ENCODE assay signal across 1 cellular context in the genomic region with DNA sequence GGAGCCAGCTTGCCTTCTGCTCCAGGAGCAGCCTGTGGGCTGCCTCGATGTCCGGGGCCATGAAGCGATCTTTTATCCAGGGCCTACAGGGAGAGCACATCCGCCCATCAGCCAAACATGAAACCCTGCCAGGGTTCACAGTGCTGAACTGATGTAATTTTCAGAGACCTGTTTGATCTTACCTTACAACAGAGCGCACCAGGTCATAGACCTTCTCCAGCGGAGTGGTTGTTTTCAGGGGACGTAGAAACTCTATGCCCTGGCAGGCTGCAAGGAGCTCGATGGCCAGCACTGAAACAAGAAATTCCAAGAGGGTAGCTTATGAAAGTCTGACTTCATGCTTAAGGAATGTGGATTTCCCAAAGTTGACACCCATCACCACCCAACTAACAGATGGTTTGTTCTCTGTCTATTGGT.
A peak's percentile ranks its signal among the peaks of the same experiment; 100 is the strongest.
TF ChIP-seq lines count a peak whose summit lies in the region.

No MANE protein-coding gene starts in this region.

TF ChIP-seq in HepG2, 621 proteins besides CTCF, POLR2A, EP300 and RAD21 (continued from another document and continues in another):
- TF ChIP-seq ARNT2 (CRISPR knock-in tag; IDR thresholded peaks at IDR 0.05; ENCODE audit: low read depth) (no peak), ARNT (IDR thresholded peaks at IDR 0.05) (no peak), ZKSCAN5 (CRISPR knock-in tag; IDR thresholded peaks at IDR 0.05) (no peak), MED13 (CRISPR knock-in tag; IDR thresholded peaks at IDR 0.05) (no peak), NFYB (CRISPR knock-in tag; IDR thresholded peaks at IDR 0.05) (no peak), FOXP1 (IDR thresholded peaks at IDR 0.05) (no peak), FOXP1 (CRISPR knock-in tag; IDR thresholded peaks at IDR 0.05) (peak; percentile 59; the same call in 1 of the 2 replicates), ZSCAN31 (CRISPR knock-in tag; IDR thresholded peaks at IDR 0.05; ENCODE audit: low read depth) (no peak), ZNF841 (CRISPR knock-in tag; IDR thresholded peaks at IDR 0.05; ENCODE audit: borderline replicate concordance) (no peak), ZFP62 (CRISPR knock-in tag; IDR thresholded peaks at IDR 0.05) (no peak), ZKSCAN1 (IDR thresholded peaks at IDR 0.05; ENCODE audit: low read length) (no peak), TCF12 (IDR thresholded peaks at IDR 0.05) (no peak), TCF12 (CRISPR knock-in tag; IDR thresholded peaks at IDR 0.05) (0 out of 2 replicates have a peak, but pooled peaks have one; percentile 48), ZNF564 (CRISPR knock-in tag; IDR thresholded peaks at IDR 0.05) (no peak), ZC3H4 (CRISPR knock-in tag; IDR thresholded peaks at IDR 0.05; ENCODE audit: borderline replicate concordance) (no peak), ZNF816 (CRISPR knock-in tag; IDR thresholded peaks at IDR 0.05; ENCODE audit: borderline replicate concordance) (peak; percentile 59; the same call in 1 of the 2 replicates), NFIC (IDR thresholded peaks at IDR 0.05; ENCODE audit: low read length) (peak; percentile 65; the same call in 1 of the 2 replicates), ZNF879 (CRISPR knock-in tag; IDR thresholded peaks at IDR 0.05) (no peak), ZNF749 (CRISPR knock-in tag; IDR thresholded peaks at IDR 0.05; ENCODE audit: borderline replicate concordance) (no peak), REPIN1 (CRISPR knock-in tag; IDR thresholded peaks at IDR 0.05; ENCODE audit: borderline replicate concordance, low read depth) (peak; percentile 66; the same call in 1 of the 2 replicates), KLF13 (CRISPR knock-in tag; IDR thresholded peaks at IDR 0.05) (no peak), ZNF652 (CRISPR knock-in tag; IDR thresholded peaks at IDR 0.05; ENCODE audit: borderline replicate concordance, low read depth) (no peak), NKX3-1 (CRISPR knock-in tag; IDR thresholded peaks at IDR 0.05) (no peak), ZNF383 (CRISPR knock-in tag; IDR thresholded peaks at IDR 0.05; ENCODE audit: borderline replicate concordance) (no peak), TRIM24 (CRISPR knock-in tag; IDR thresholded peaks at IDR 0.05) (no peak), ZMAT3 (CRISPR knock-in tag; conservative IDR thresholded peaks at IDR 0.05) (no peak), RARG (CRISPR knock-in tag; IDR thresholded peaks at IDR 0.05; ENCODE audit: low read depth) (no peak), ZNF670 (CRISPR knock-in tag; IDR thresholded peaks at IDR 0.05; ENCODE audit: borderline replicate concordance) (peak; percentile 65; the same call in 1 of the 2 replicates), KDM6A (CRISPR knock-in tag; IDR thresholded peaks at IDR 0.05; ENCODE audit: low read depth) (0 out of 2 replicates have a peak, but pooled peaks have one; percentile 41), ZSCAN29 (CRISPR knock-in tag; conservative IDR thresholded peaks at IDR 0.05) (no peak), NFKB2 (CRISPR knock-in tag; IDR thresholded peaks at IDR 0.05; ENCODE audit: borderline replicate concordance) (no peak), KDM4B (CRISPR knock-in tag; IDR thresholded peaks at IDR 0.05) (no peak), ZZZ3 (CRISPR knock-in tag; IDR thresholded peaks at IDR 0.05; ENCODE audit: borderline replicate concordance) (no peak), ZNF253 (CRISPR knock-in tag; IDR thresholded peaks at IDR 0.05; ENCODE audit: borderline replicate concordance) (no peak), HES4 (CRISPR knock-in tag; IDR thresholded peaks at IDR 0.05; ENCODE audit: borderline replicate concordance) (no peak), ZNF382 (CRISPR knock-in tag; IDR thresholded peaks at IDR 0.05; ENCODE audit: borderline replicate concordance) (no peak), SMC3 (IDR thresholded peaks at IDR 0.05; ENCODE audit: low read length) (no peak), ZNF124 (CRISPR knock-in tag; IDR thresholded peaks at IDR 0.05) (no peak), ZNF136 (CRISPR knock-in tag; IDR thresholded peaks at IDR 0.05; ENCODE audit: low read depth) (no peak)
- TF ChIP-seq, protein P1, sequence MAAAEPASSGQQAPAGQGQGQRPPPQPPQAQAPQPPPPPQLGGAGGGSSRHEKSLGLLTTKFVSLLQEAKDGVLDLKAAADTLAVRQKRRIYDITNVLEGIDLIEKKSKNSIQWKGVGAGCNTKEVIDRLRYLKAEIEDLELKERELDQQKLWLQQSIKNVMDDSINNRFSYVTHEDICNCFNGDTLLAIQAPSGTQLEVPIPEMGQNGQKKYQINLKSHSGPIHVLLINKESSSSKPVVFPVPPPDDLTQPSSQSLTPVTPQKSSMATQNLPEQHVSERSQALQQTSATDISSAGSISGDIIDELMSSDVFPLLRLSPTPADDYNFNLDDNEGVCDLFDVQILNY (CRISPR knock-in tag; conservative IDR thresholded peaks at IDR 0.05), result no peak
- TF ChIP-seq, protein P2, sequence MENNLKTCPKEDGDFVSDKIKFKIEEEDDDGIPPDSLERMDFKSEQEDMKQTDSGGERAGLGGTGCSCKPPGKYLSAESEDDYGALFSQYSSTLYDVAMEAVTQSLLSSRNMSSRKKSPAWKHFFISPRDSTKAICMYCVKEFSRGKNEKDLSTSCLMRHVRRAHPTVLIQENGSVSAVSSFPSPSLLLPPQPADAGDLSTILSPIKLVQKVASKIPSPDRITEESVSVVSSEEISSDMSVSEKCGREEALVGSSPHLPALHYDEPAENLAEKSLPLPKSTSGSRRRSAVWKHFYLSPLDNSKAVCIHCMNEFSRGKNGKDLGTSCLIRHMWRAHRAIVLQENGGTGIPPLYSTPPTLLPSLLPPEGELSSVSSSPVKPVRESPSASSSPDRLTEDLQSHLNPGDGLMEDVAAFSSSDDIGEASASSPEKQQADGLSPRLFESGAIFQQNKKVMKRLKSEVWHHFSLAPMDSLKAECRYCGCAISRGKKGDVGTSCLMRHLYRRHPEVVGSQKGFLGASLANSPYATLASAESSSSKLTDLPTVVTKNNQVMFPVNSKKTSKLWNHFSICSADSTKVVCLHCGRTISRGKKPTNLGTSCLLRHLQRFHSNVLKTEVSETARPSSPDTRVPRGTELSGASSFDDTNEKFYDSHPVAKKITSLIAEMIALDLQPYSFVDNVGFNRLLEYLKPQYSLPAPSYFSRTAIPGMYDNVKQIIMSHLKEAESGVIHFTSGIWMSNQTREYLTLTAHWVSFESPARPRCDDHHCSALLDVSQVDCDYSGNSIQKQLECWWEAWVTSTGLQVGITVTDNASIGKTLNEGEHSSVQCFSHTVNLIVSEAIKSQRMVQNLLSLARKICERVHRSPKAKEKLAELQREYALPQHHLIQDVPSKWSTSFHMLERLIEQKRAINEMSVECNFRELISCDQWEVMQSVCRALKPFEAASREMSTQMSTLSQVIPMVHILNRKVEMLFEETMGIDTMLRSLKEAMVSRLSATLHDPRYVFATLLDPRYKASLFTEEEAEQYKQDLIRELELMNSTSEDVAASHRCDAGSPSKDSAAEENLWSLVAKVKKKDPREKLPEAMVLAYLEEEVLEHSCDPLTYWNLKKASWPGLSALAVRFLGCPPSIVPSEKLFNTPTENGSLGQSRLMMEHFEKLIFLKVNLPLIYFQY (CRISPR knock-in tag; IDR thresholded peaks at IDR 0.05; ENCODE audit: borderline replicate concordance), result no peak
- TF ChIP-seq, protein P3, sequence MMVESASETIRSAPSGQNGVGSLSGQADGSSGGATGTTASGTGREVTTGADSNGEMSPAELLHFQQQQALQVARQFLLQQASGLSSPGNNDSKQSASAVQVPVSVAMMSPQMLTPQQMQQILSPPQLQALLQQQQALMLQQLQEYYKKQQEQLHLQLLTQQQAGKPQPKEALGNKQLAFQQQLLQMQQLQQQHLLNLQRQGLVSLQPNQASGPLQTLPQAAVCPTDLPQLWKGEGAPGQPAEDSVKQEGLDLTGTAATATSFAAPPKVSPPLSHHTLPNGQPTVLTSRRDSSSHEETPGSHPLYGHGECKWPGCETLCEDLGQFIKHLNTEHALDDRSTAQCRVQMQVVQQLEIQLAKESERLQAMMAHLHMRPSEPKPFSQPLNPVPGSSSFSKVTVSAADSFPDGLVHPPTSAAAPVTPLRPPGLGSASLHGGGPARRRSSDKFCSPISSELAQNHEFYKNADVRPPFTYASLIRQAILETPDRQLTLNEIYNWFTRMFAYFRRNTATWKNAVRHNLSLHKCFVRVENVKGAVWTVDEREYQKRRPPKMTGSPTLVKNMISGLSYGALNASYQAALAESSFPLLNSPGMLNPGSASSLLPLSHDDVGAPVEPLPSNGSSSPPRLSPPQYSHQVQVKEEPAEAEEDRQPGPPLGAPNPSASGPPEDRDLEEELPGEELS (CRISPR knock-in tag; IDR thresholded peaks at IDR 0.05), result peak; percentile 81
- TF ChIP-seq, protein P4, sequence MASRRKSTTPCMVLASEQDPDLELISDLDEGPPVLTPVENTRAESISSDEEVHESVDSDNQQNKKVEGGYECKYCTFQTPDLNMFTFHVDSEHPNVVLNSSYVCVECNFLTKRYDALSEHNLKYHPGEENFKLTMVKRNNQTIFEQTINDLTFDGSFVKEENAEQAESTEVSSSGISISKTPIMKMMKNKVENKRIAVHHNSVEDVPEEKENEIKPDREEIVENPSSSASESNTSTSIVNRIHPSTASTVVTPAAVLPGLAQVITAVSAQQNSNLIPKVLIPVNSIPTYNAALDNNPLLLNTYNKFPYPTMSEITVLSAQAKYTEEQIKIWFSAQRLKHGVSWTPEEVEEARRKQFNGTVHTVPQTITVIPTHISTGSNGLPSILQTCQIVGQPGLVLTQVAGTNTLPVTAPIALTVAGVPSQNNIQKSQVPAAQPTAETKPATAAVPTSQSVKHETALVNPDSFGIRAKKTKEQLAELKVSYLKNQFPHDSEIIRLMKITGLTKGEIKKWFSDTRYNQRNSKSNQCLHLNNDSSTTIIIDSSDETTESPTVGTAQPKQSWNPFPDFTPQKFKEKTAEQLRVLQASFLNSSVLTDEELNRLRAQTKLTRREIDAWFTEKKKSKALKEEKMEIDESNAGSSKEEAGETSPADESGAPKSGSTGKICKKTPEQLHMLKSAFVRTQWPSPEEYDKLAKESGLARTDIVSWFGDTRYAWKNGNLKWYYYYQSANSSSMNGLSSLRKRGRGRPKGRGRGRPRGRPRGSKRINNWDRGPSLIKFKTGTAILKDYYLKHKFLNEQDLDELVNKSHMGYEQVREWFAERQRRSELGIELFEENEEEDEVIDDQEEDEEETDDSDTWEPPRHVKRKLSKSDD (CRISPR knock-in tag; IDR thresholded peaks at IDR 0.05; ENCODE audit: low read depth), result no peak
- TF ChIP-seq, protein P5, sequence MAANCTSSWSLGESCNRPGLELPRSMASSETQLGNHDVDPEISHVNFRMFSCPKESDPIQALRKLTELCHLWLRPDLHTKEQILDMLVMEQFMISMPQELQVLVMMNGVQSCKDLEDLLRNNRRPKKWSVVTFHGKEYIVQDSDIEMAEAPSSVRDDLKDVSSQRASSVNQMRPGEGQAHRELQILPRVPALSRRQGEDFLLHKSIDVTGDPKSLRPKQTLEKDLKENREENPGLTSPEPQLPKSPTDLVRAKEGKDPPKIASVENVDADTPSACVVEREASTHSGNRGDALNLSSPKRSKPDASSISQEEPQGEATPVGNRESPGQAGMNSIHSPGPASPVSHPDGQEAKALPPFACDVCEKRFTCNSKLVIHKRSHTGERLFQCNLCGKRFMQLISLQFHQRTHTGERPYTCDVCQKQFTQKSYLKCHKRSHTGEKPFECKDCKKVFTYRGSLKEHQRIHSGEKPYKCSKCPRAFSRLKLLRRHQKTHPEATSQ (CRISPR knock-in tag; IDR thresholded peaks at IDR 0.05; ENCODE audit: borderline replicate concordance), result no peak
- TF ChIP-seq, protein P6, sequence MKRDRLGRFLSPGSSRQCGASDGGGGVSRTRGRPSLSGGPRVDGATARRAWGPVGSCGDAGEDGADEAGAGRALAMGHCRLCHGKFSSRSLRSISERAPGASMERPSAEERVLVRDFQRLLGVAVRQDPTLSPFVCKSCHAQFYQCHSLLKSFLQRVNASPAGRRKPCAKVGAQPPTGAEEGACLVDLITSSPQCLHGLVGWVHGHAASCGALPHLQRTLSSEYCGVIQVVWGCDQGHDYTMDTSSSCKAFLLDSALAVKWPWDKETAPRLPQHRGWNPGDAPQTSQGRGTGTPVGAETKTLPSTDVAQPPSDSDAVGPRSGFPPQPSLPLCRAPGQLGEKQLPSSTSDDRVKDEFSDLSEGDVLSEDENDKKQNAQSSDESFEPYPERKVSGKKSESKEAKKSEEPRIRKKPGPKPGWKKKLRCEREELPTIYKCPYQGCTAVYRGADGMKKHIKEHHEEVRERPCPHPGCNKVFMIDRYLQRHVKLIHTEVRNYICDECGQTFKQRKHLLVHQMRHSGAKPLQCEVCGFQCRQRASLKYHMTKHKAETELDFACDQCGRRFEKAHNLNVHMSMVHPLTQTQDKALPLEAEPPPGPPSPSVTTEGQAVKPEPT (CRISPR knock-in tag; IDR thresholded peaks at IDR 0.05; ENCODE audit: low read depth), result no peak
- TF ChIP-seq, protein P7, sequence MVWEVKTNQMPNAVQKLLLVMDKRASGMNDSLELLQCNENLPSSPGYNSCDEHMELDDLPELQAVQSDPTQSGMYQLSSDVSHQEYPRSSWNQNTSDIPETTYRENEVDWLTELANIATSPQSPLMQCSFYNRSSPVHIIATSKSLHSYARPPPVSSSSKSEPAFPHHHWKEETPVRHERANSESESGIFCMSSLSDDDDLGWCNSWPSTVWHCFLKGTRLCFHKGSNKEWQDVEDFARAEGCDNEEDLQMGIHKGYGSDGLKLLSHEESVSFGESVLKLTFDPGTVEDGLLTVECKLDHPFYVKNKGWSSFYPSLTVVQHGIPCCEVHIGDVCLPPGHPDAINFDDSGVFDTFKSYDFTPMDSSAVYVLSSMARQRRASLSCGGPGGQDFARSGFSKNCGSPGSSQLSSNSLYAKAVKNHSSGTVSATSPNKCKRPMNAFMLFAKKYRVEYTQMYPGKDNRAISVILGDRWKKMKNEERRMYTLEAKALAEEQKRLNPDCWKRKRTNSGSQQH (CRISPR knock-in tag; IDR thresholded peaks at IDR 0.05; ENCODE audit: low read depth), result 0 out of 2 replicates have a peak, but pooled peaks have one; percentile 33
- TF ChIP-seq, protein P8, sequence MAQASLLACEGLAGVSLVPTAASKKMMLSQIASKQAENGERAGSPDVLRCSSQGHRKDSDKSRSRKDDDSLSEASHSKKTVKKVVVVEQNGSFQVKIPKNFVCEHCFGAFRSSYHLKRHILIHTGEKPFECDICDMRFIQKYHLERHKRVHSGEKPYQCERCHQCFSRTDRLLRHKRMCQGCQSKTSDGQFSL (CRISPR knock-in tag; IDR thresholded peaks at IDR 0.05), result no peak
- TF ChIP-seq, protein P9, sequence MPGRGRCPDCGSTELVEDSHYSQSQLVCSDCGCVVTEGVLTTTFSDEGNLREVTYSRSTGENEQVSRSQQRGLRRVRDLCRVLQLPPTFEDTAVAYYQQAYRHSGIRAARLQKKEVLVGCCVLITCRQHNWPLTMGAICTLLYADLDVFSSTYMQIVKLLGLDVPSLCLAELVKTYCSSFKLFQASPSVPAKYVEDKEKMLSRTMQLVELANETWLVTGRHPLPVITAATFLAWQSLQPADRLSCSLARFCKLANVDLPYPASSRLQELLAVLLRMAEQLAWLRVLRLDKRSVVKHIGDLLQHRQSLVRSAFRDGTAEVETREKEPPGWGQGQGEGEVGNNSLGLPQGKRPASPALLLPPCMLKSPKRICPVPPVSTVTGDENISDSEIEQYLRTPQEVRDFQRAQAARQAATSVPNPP (CRISPR knock-in tag; IDR thresholded peaks at IDR 0.05), result peak; percentile 67; the same call in 1 of the 2 replicates
- TF ChIP-seq, protein P10, sequence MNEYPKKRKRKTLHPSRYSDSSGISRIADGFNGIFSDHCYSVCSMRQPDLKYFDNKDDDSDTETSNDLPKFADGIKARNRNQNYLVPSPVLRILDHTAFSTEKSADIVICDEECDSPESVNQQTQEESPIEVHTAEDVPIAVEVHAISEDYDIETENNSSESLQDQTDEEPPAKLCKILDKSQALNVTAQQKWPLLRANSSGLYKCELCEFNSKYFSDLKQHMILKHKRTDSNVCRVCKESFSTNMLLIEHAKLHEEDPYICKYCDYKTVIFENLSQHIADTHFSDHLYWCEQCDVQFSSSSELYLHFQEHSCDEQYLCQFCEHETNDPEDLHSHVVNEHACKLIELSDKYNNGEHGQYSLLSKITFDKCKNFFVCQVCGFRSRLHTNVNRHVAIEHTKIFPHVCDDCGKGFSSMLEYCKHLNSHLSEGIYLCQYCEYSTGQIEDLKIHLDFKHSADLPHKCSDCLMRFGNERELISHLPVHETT (CRISPR knock-in tag; conservative IDR thresholded peaks at IDR 0.05), result no peak
